9 cellular contexts compared by ENCODE assay signal in genomic region chr18:56489901-56490300, GRCh38.
"Had no signal": no experiment of that assay in that cellular context is flagged by ENCODE, and none has a peak within 500 bp of the region (broad histone marks: within the 10 kb centered on the region; RNA-seq: fewer than 3 reads in every experiment).

No MANE protein-coding gene starts in this region.

- DNase-seq: activated CD4-positive, alpha-beta T cell treated with anti-CD3 and anti-CD28 coated beads, Interleukin-2, amount 50 U/mL, for 48 hours; activated CD4-positive, CD25-positive, alpha-beta regulatory T cell treated with anti-CD3 and anti-CD28 coated beads, Interleukin-2, amount 50 U/mL, for 72 hours; activated naive CD4-positive, alpha-beta T cell treated with anti-CD3 and anti-CD28 coated beads, Interleukin-2, amount 10 ng/mL, durations not matched to agents 7 days and 5 days; heart right ventricle; left cardiac atrium; naive B cell; stimulated activated CD4-positive, alpha-beta T cell treated with anti-CD3 and anti-CD28 coated beads, Interleukin-2, amount 100 ng/mL, for 24 hours had no signal

- ATAC-seq: stimulated activated effector memory CD8-positive, alpha-beta T cell treated with anti-CD3 and anti-CD28 coated beads, Interleukin-12 subunit alpha, Interleukin-12 subunit beta, amount 100 ng/mL, for 72 hours had no signal

- H3K4me3 ChIP-seq: heart right ventricle, neural progenitor cell had no signal
